Comparison of ENCODE assay signal across 1 cellular context in genomic region chr5:14569948-14570691, GRCh38.
TF ChIP-seq lines count a peak whose summit lies in the region.

No MANE protein-coding gene starts in this region.

TF ChIP-seq in HepG2, 621 proteins besides CTCF, POLR2A, EP300 and RAD21 (continued from another document and continues in another):
- TF ChIP-seq ZNF609 (CRISPR knock-in tag; IDR thresholded peaks at IDR 0.05; ENCODE audit: borderline replicate concordance) (peak; percentile 88), IRF1 (CRISPR knock-in tag; IDR thresholded peaks at IDR 0.05; ENCODE audit: low read depth) (no peak), REL (CRISPR knock-in tag; conservative IDR thresholded peaks at IDR 0.05) (no peak), ZNF121 (CRISPR knock-in tag; IDR thresholded peaks at IDR 0.05) (peak; percentile 99), TBX3 (IDR thresholded peaks at IDR 0.05; ENCODE audit: borderline replicate concordance) (peak; percentile 42; the same call in 1 of the 2 replicates), EHMT2 (IDR thresholded peaks at IDR 0.05; ENCODE audit: borderline replicate concordance, low read depth, low read length) (peak; percentile 89; the same call in 1 of the 2 replicates), CCAR2 (optimal IDR thresholded peaks at IDR 0.05; ENCODE audit: low read depth, low read length) (no peak), ZNF800 (CRISPR knock-in tag; IDR thresholded peaks at IDR 0.05) (no peak), ZNF44 (CRISPR knock-in tag; IDR thresholded peaks at IDR 0.05) (0 out of 2 replicates have a peak, but pooled peaks have one; percentile 35), ZNF841 (CRISPR knock-in tag; IDR thresholded peaks at IDR 0.05; ENCODE audit: borderline replicate concordance) (no peak), FOXK1 (CRISPR knock-in tag; IDR thresholded peaks at IDR 0.05; ENCODE audit: borderline replicate concordance, low read depth) (peak; percentile 84; the same call in 1 of the 2 replicates), RBM22 (optimal IDR thresholded peaks at IDR 0.05; ENCODE audit: low read length) (no peak), IRF2 (CRISPR knock-in tag; IDR thresholded peaks at IDR 0.05) (peak; percentile 66), BRD4 (CRISPR knock-in tag; IDR thresholded peaks at IDR 0.05) (no peak), MEIS2 (CRISPR knock-in tag; IDR thresholded peaks at IDR 0.05) (peak; percentile 70; the same call in 1 of the 2 replicates), BRCA1 (CRISPR knock-in tag; IDR thresholded peaks at IDR 0.05) (no peak), ZNF788 (CRISPR knock-in tag; IDR thresholded peaks at IDR 0.05; ENCODE audit: borderline replicate concordance) (no peak), RXRB (CRISPR knock-in tag; IDR thresholded peaks at IDR 0.05; ENCODE audit: borderline replicate concordance) (peak; percentile 97), ARNT (IDR thresholded peaks at IDR 0.05) (no peak), PPARG (CRISPR knock-in tag; conservative IDR thresholded peaks at IDR 0.05) (peak; percentile 83), ZHX1 (CRISPR knock-in tag; IDR thresholded peaks at IDR 0.05; ENCODE audit: low read depth) (no peak), ZFP62 (CRISPR knock-in tag; IDR thresholded peaks at IDR 0.05) (no peak), ERF (CRISPR knock-in tag; IDR thresholded peaks at IDR 0.05) (peak; percentile 69; the same call in 1 of the 2 replicates), HNRNPLL (IDR thresholded peaks at IDR 0.05; ENCODE audit: low read depth, low read length, poor library complexity, severe bottlenecking) (no peak), GZF1 (CRISPR knock-in tag; IDR thresholded peaks at IDR 0.05) (no peak), NR2F2 (IDR thresholded peaks at IDR 0.05; ENCODE audit: borderline replicate concordance, low read depth) (peak; percentile 79), YEATS4 (CRISPR knock-in tag; IDR thresholded peaks at IDR 0.05; ENCODE audit: borderline replicate concordance) (no peak), TCF12 (IDR thresholded peaks at IDR 0.05) (no peak), TCF12 (CRISPR knock-in tag; IDR thresholded peaks at IDR 0.05) (no peak), ZNF337 (CRISPR knock-in tag; IDR thresholded peaks at IDR 0.05; ENCODE audit: borderline replicate concordance, low read depth) (no peak), ZSCAN29 (CRISPR knock-in tag; conservative IDR thresholded peaks at IDR 0.05) (no peak), ZNF670 (CRISPR knock-in tag; IDR thresholded peaks at IDR 0.05; ENCODE audit: borderline replicate concordance) (no peak), ZNF839 (CRISPR knock-in tag; IDR thresholded peaks at IDR 0.05; ENCODE audit: borderline replicate concordance) (no peak), FOXP1 (IDR thresholded peaks at IDR 0.05) (no peak), FOXP1 (CRISPR knock-in tag; IDR thresholded peaks at IDR 0.05) (peak; percentile 83)
- TF ChIP-seq, protein P1, sequence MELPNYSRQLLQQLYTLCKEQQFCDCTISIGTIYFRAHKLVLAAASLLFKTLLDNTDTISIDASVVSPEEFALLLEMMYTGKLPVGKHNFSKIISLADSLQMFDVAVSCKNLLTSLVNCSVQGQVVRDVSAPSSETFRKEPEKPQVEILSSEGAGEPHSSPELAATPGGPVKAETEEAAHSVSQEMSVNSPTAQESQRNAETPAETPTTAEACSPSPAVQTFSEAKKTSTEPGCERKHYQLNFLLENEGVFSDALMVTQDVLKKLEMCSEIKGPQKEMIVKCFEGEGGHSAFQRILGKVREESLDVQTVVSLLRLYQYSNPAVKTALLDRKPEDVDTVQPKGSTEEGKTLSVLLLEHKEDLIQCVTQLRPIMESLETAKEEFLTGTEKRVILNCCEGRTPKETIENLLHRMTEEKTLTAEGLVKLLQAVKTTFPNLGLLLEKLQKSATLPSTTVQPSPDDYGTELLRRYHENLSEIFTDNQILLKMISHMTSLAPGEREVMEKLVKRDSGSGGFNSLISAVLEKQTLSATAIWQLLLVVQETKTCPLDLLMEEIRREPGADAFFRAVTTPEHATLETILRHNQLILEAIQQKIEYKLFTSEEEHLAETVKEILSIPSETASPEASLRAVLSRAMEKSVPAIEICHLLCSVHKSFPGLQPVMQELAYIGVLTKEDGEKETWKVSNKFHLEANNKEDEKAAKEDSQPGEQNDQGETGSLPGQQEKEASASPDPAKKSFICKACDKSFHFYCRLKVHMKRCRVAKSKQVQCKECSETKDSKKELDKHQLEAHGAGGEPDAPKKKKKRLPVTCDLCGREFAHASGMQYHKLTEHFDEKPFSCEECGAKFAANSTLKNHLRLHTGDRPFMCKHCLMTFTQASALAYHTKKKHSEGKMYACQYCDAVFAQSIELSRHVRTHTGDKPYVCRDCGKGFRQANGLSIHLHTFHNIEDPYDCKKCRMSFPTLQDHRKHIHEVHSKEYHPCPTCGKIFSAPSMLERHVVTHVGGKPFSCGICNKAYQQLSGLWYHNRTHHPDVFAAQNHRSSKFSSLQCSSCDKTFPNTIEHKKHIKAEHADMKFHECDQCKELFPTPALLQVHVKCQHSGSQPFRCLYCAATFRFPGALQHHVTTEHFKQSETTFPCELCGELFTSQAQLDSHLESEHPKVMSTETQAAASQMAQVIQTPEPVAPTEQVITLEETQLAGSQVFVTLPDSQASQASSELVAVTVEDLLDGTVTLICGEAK (IDR thresholded peaks at IDR 0.05) = no peak
- TF ChIP-seq, protein P1 (CRISPR knock-in tag; IDR thresholded peaks at IDR 0.05) = no peak
- TF ChIP-seq, protein P2, sequence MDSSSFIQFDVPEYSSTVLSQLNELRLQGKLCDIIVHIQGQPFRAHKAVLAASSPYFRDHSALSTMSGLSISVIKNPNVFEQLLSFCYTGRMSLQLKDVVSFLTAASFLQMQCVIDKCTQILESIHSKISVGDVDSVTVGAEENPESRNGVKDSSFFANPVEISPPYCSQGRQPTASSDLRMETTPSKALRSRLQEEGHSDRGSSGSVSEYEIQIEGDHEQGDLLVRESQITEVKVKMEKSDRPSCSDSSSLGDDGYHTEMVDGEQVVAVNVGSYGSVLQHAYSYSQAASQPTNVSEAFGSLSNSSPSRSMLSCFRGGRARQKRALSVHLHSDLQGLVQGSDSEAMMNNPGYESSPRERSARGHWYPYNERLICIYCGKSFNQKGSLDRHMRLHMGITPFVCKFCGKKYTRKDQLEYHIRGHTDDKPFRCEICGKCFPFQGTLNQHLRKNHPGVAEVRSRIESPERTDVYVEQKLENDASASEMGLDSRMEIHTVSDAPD (CRISPR knock-in tag; IDR thresholded peaks at IDR 0.05) = no peak
- TF ChIP-seq, protein P3, sequence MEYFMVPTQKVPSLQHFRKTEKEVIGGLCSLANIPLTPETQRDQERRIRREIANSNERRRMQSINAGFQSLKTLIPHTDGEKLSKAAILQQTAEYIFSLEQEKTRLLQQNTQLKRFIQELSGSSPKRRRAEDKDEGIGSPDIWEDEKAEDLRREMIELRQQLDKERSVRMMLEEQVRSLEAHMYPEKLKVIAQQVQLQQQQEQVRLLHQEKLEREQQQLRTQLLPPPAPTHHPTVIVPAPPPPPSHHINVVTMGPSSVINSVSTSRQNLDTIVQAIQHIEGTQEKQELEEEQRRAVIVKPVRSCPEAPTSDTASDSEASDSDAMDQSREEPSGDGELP (IDR thresholded peaks at IDR 0.05; ENCODE audit: borderline replicate concordance, low read depth) = peak; percentile 43; the same call in 1 of the 2 replicates
